ENCODE assay signal across 8 cellular contexts in the genomic region with DNA sequence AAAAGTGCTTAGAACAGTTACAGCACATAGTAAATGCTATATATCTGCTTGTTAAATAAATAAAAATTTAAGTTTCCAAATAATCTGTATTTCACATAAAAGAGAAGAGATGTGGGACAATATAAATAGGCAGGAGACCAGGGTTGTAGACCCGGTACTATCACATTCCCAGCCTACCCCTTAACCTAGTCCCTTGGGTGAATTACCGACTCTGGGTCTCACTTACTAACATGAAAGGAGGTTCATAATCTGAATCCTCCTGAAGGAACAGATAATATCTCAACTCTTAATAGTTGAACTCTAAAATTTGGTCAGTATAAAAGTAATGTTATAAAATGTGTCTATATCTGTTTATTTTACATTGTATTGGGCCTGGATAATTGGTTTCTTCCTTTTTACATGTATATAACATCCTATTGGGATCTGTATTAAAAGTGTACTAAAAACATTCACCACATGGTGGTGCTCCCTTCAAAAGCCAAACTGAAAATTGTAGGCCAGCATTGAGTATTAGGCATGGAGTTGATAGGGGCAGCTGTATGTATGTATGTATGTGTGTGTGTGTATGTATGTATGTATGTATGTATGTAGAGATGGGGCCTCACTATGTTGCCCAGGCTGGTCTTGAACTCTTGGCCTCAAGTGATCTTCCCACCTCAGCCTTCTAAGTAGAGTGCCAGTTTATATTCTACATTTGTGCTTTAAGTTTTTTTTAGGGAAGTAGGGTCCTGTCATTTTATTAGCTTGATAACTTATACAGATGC.
A peak's percentile ranks its signal among the peaks of the same experiment; 100 is the strongest.
DNase-seq lines count a peak whose midpoint lies in the region; ATAC-seq and TF ChIP-seq lines count a peak whose summit lies in the region.

No MANE protein-coding gene starts in this region.

- TF ChIP-seq CTCF in body of pancreas (IDR thresholded peaks at IDR 0.05) (peak; percentile 8 to 65 (median 60)), stomach (IDR thresholded peaks at IDR 0.05) (peak in 5 of 7 experiments; percentile 30 to 59 (median 43))

- H3K27ac Mint-ChIP-seq in immature natural killer cell, result peak overlapping the region in 2 of 6 donors; percentile 1 to 4

- H3K4me3 Mint-ChIP-seq in immature natural killer cell, result no peak overlapping the region

- H3K4me1 ChIP-seq in body of pancreas (peaks cover 12% of the 10 kb centered on the region), stomach (peaks cover 7 to 46% (median 23%) of the 10 kb centered on the region in 4 donors)

- intact Hi-C loops in body of pancreas (cut with DNase I), result no loop called here
- intact Hi-C loops in stomach (cut with DNase I; ENCODE audit: low total_unique reads), result no loop called here

- no peaks in the 10 kb centered on the region for H3K9me3 ChIP-seq in body of pancreas
- H3K9me3 ChIP-seq in stomach, result peaks cover 0 to 4% (median 0%) of the 10 kb centered on the region in 4 donors

- ATAC-seq in body of pancreas (peak; percentile 73), GM18870 (IDR thresholded peaks at IDR 0.05; ENCODE audit: unreplicated experiment) (no peak)

- H3K36me3 ChIP-seq in body of pancreas (replicated peaks in 1 of 2; ENCODE audit: insufficient read depth in 1 of 2, low read depth in 2 of 2) (no peaks in the 10 kb centered on the region), stomach (no peaks in the 10 kb centered on the region)

- peaks cover 0 to 5% (median 0%) of the 10 kb centered on the region in 3 donors for H3K27me3 Mint-ChIP-seq in immature natural killer cell (ENCODE audit: low read depth in 3 of 3)

- peaks cover 0 to 4% (median 0%) of the 10 kb centered on the region in 3 donors for H3K36me3 Mint-ChIP-seq in immature natural killer cell

- H3K27ac ChIP-seq in body of pancreas (no peak overlapping the region), stomach (no peak overlapping the region)

- H3K4me3 ChIP-seq in body of pancreas, result no peak overlapping the region
- H3K4me3 ChIP-seq in stomach, result no peak overlapping the region

- CTCF ChIA-PET in HEK293T (lab: Yijun Ruan, JAX), result interaction anchor here (0.7 to 2.2 kb wide), 6 partner anchors 60 to 90 kb away, joined by 3 to 7 read pairs (median 4); no protein-coding TSS in a partner anchor

- H3K9me3 Mint-ChIP-seq in immature natural killer cell, result peaks cover 0 to 4% (median 1%) of the 10 kb centered on the region in 6 donors

- 57 to 66% methylated on average over 2 of the region's 2 CpGs for WGBS in body of pancreas, 2 donors
- WGBS in stomach, 5 donors, result 56 to 72% (median 66%) methylated on average over 2 of the region's 2 CpGs

- DNase-seq in D341Med (ENCODE audit: low spot score) (peak; percentile 64), HEK293T (ENCODE audit: extremely low spot score) (peak; percentile 58), NCI-H82 (lab: John Stamatoyannopoulos, UW) (peak; percentile 74), body of pancreas (no peak), immature natural killer cell (peak; percentile 41 to 47 (median 47)), stomach (no peak), HK-2 (ENCODE audit: unreplicated experiment) (no peak)

- TF ChIP-seq POLR2A in body of pancreas (IDR thresholded peaks at IDR 0.05), result no peak
- no peak for TF ChIP-seq POLR2A in stomach (IDR thresholded peaks at IDR 0.05)

- H3K27me3 ChIP-seq in body of pancreas, result no peaks in the 10 kb centered on the region
- no peaks in the 10 kb centered on the region for H3K27me3 ChIP-seq in stomach

- POLR2A ChIA-PET in HEK293T (lab: Yijun Ruan, JAX), result interaction anchor here (1.5 to 1.6 kb wide), 2 partner anchors 9 to 65 kb away, joined by 4 to 5 read pairs; no protein-coding TSS in a partner anchor

- TF ChIP-seq EP300 in stomach (IDR thresholded peaks at IDR 0.05), result no peak

- H3K4me1 Mint-ChIP-seq in immature natural killer cell, result peaks cover 21 to 36% of the 10 kb centered on the region in 2 donors

TF ChIP-seq in HEK293T, 16 proteins besides CTCF, POLR2A, EP300 and RAD21:
- TF ChIP-seq, protein P1, sequence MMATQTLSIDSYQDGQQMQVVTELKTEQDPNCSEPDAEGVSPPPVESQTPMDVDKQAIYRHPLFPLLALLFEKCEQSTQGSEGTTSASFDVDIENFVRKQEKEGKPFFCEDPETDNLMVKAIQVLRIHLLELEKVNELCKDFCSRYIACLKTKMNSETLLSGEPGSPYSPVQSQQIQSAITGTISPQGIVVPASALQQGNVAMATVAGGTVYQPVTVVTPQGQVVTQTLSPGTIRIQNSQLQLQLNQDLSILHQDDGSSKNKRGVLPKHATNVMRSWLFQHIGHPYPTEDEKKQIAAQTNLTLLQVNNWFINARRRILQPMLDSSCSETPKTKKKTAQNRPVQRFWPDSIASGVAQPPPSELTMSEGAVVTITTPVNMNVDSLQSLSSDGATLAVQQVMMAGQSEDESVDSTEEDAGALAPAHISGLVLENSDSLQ (IDR thresholded peaks at IDR 0.05), result no peak
- no peak for TF ChIP-seq HDGF (IDR thresholded peaks at IDR 0.05; ENCODE audit: borderline replicate concordance)
- TF ChIP-seq FOXM1 (IDR thresholded peaks at IDR 0.05; ENCODE audit: borderline replicate concordance), result no peak
- no peak for TF ChIP-seq BHLHE40 (IDR thresholded peaks at IDR 0.05; ENCODE audit: borderline replicate concordance)
- no peak for TF ChIP-seq CTBP1 (IDR thresholded peaks at IDR 0.05; ENCODE audit: borderline replicate concordance)
- no peak for TF ChIP-seq ARNT (IDR thresholded peaks at IDR 0.05)
- no peak for TF ChIP-seq SUZ12 (IDR thresholded peaks at IDR 0.05)
- no peak for TF ChIP-seq SP1 (IDR thresholded peaks at IDR 0.05)
- TF ChIP-seq L3MBTL2 (conservative IDR thresholded peaks at IDR 0.05), result no peak
- no peak for TF ChIP-seq TARDBP (IDR thresholded peaks at IDR 0.05)
- no peak for TF ChIP-seq NFRKB (IDR thresholded peaks at IDR 0.05)
TF ChIP-seq in HEK293T: peak in this region for 0.

Comparison
In these comparisons a context has a peak if more than half of its experiments do, and no peak if none do; other contexts are left out.
1. DNase-seq: peak in D341Med (single experiment), HEK293T (single experiment), NCI-H82 (single experiment) and immature natural killer cell (3 of 3); none in body of pancreas (0 of 4), stomach (single experiment) and HK-2 (single experiment).